ENCODE assay signal across 26 cellular contexts in the genomic region with DNA sequence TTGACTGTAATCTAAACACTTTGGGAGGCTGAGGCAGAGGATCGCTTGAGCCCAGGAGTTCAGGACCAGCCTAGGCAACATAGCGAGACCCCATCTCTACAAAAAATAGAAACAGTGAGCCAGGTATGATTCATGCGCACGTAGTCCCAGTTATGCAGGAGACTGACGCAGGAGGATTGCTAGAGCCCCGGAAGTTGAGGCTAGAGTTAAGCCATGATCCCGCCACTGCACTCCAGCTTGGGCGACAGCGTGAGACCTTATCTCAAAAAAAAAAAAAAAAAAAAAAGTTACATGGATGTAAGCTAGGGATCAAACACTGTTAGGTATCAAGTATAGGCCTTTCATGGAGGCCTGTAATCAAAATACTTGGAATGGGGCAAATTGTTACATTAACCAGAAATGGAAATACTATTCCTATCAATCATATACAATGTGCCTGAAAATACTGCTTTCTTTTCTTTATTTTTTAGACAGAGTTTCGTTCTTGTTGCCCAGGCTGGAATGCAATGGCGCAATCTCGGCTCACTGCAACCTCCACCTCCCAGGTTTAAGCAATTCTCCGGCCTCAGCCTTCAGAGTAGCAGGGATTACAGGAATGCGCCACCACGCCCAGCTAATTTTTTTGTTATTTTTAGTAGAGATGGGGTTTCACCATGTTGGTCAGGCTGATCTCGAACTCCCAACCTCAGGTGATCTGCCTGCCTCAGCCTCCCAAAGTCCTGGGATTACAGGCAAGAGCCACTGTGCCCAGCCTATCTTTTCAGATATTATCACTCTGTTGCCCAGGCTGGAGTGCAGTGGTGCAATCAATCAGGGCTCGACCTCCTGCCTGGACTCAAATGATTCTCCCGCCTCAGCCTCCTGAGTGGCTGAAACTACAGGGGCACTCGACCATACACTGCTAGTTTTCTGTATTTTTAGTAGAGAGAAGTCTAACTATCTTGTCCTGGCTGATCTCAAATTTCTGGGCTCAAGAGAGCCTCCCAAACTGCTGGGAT. TPM values are rescaled to one million over a fixed set of nuclear protein-coding genes. Genes with fewer than 3 reads are reported as not detected.
DNase-seq lines count a peak whose midpoint lies in the region; TF ChIP-seq lines count a peak whose summit lies in the region.
"Had no signal": no experiment of that assay in that cellular context is flagged by ENCODE, and none has a peak within 500 bp of the region (broad histone marks: within the 10 kb centered on the region; RNA-seq: fewer than 3 reads in every experiment).

No MANE protein-coding gene starts in this region.

- H3K4me3 Mint-ChIP-seq in H9 (no peak overlapping the region), neural progenitor cell (no peak overlapping the region)
- H3K4me3 Mint-ChIP-seq: activated CD8-positive, alpha-beta memory T cell treated with anti-CD3 and anti-CD28 coated beads, Interleukin-2, amount 10 ng/mL, durations not matched to agents 7 days and 5 days; activated naive CD8-positive, alpha-beta T cell treated with anti-CD3 and anti-CD28 coated beads, Interleukin-2, amount 50 U/mL, for 24 hours; activated T-helper 17 cell treated with anti-CD3 and anti-CD28 coated beads, Interleukin-2, amount 50 U/mL, for 72 hours had no signal

- no peak overlapping the region for H4K8ac ChIP-seq in H9 (replicated peaks; ENCODE audit: insufficient read length, low read depth, low read length)

- no CpG with 5 or more reads among the region's 19 CpGs for WGBS in H9 (ENCODE audit: extremely low coverage, insufficient read length, low lambda C conversion rate)

- H3K36me3 ChIP-seq in neural progenitor cell, result peaks cover 30% of the 10 kb centered on the region

- no peak overlapping the region for H4K5ac ChIP-seq in H9 (ENCODE audit: insufficient read length, low read depth, low read length)

- H2BK15ac ChIP-seq in H9 (ENCODE audit: low read depth, low read length), result no peak overlapping the region

- no peak for TF ChIP-seq CTCF in H9 (conservative IDR thresholded peaks at IDR 0.05)
- no peak for TF ChIP-seq CTCF in cardiac fibroblast (IDR thresholded peaks at IDR 0.05; ENCODE audit: low read depth, low read length)
- no peak for TF ChIP-seq CTCF in neural progenitor cell (IDR thresholded peaks at IDR 0.05)

- no peaks in the 10 kb centered on the region for H3K23me2 ChIP-seq in H9 (ENCODE audit: insufficient read length, low read depth, low read length, poor library complexity, severe bottlenecking)

- H3K4me1 ChIP-seq in H9 (ENCODE audit: insufficient read depth, low read length), result no peaks in the 10 kb centered on the region
- peaks cover 4% of the 10 kb centered on the region for H3K4me1 ChIP-seq in neural progenitor cell
- H3K4me1 ChIP-seq: body of pancreas, colonic mucosa, esophagus squamous epithelium, pancreas had no signal

- H3F3A ChIP-seq in neural progenitor cell (ENCODE audit: low read depth), result peaks cover 29% of the 10 kb centered on the region

- H3K27ac Mint-ChIP-seq in H9, result peak overlapping the region; percentile 72 to 78 (median 77); a peak in 5 of 7 replicates
- no peak overlapping the region for H3K27ac Mint-ChIP-seq in neural progenitor cell
- H3K27ac Mint-ChIP-seq: activated CD8-positive, alpha-beta memory T cell treated with anti-CD3 and anti-CD28 coated beads, Interleukin-2, amount 10 ng/mL, durations not matched to agents 7 days and 5 days; activated naive CD8-positive, alpha-beta T cell treated with anti-CD3 and anti-CD28 coated beads, Interleukin-2, amount 50 U/mL, for 24 hours; activated T-helper 17 cell treated with anti-CD3 and anti-CD28 coated beads, Interleukin-2, amount 50 U/mL, for 72 hours had no signal

- H3K4me1 Mint-ChIP-seq in H9, result peaks cover 16 to 22% of the 10 kb centered on the region in 2 experiments
- no peaks in the 10 kb centered on the region for H3K4me1 Mint-ChIP-seq in neural progenitor cell

- H2AFZ ChIP-seq in H9 (ENCODE audit: low read length) (no peak overlapping the region), neural progenitor cell (replicated peaks) (no peak overlapping the region)

- no peak overlapping the region for H3K9ac ChIP-seq in H9 (ENCODE audit: extremely low read depth, insufficient read length, low read length)
- no peak overlapping the region for H3K9ac ChIP-seq in neural progenitor cell
- H3K9ac ChIP-seq: BLaER1 had no signal

- no peaks in the 10 kb centered on the region for H4K20me1 ChIP-seq in H9 (ENCODE audit: control insufficient read depth, insufficient read depth, insufficient read length)
- peaks cover 99% of the 10 kb centered on the region for H4K20me1 ChIP-seq in neural progenitor cell (ENCODE audit: low read depth)

- H3K18ac ChIP-seq in H9 (ENCODE audit: insufficient read length, low read depth, low read length), result no peak overlapping the region

- H3T11ph ChIP-seq in H9 (ENCODE audit: low read length), result no peak overlapping the region

- no peak overlapping the region for H2BK20ac ChIP-seq in H9 (ENCODE audit: low read depth, low read length, poor library complexity, severe bottlenecking)

- H3K4me3 ChIP-seq in cardiac fibroblast (replicated peaks in 1 of 2; ENCODE audit: low read depth in 2 of 2, low read length in 2 of 2) (no peak overlapping the region), neural progenitor cell (no peak overlapping the region)
- H3K4me3 ChIP-seq: BLaER1, body of pancreas, colonic mucosa, esophagus squamous epithelium, gastroesophageal sphincter, pancreas, stomach, transverse colon had no signal

- H3K27ac ChIP-seq in H9 (ENCODE audit: insufficient read length, low read depth, low read length) (no peak overlapping the region), neural progenitor cell (peak overlapping the region; percentile 50)
- H3K27ac ChIP-seq: BLaER1, body of pancreas, colonic mucosa, esophagus squamous epithelium, gastroesophageal sphincter, pancreas, stomach, transverse colon had no signal

- no peak overlapping the region for H3K56ac ChIP-seq in H9 (ENCODE audit: insufficient read length, low read depth, low read length)

- DNase-seq in activated CD8-positive, alpha-beta memory T cell treated with anti-CD3 and anti-CD28 coated beads for 24 hours, result peak; percentile 47
- no peak for DNase-seq in activated CD8-positive, alpha-beta memory T cell treated with anti-CD3 and anti-CD28 coated beads, Interleukin-2, amount 50 U/mL, for 48 hours
- DNase-seq in H9, result no peak
- peak; percentile 13 to 19 for DNase-seq in cardiac fibroblast (ENCODE audit: low read depth in 2 of 2)
- no peak for DNase-seq in neural progenitor cell (ENCODE audit: low spot score)
- no peak for DNase-seq in iPS-NIHi7 (ENCODE audit: extremely low spot score)
- no peak for DNase-seq in stimulated activated CD4-positive, alpha-beta T cell treated with anti-CD3 and anti-CD28 coated beads, Interleukin-4, amount 100 ng/mL, for 24 hours
- DNase-seq in NOMO-1 (lab: John Stamatoyannopoulos, UW; ENCODE audit: unreplicated experiment in 2 of 2), result no peak
- DNase-seq: activated CD8-positive, alpha-beta memory T cell treated with anti-CD3 and anti-CD28 coated beads, Interleukin-2, amount 10 ng/mL, durations not matched to agents 7 days and 5 days; activated naive CD8-positive, alpha-beta T cell treated with anti-CD3 and anti-CD28 coated beads, Interleukin-2, amount 50 U/mL, for 24 hours; body of pancreas; colonic mucosa; DMS 273 treated with DMSO at 0.1 percent for 48 hours; esophagus squamous epithelium; H7; KBM-7; mammary epithelial cell; NCI-H1694; NCI-H526 treated with DMSO at 0.1 percent for 48 hours; right cardiac atrium; stomach; transverse colon had no signal

- H2BK120ac ChIP-seq in H9 (ENCODE audit: low read depth, low read length, poor library complexity, severe bottlenecking), result no peak overlapping the region

- peaks cover 48% of the 10 kb centered on the region; the same call in 1 of the 2 replicates for H3K79me2 ChIP-seq in H9 (ENCODE audit: insufficient read depth, low read length)
- peaks cover 100% of the 10 kb centered on the region for H3K79me2 ChIP-seq in neural progenitor cell (ENCODE audit: low read depth)

- H3K4me2 ChIP-seq in H9 (ENCODE audit: insufficient read depth, insufficient read length, low read length) (no peak overlapping the region), neural progenitor cell (no peak overlapping the region)
- H3K4me2 ChIP-seq: BLaER1 had no signal

- H2AK5ac ChIP-seq in H9 (ENCODE audit: insufficient read length, low read length), result no peak overlapping the region

- H3K36me3 Mint-ChIP-seq in H9 (ENCODE audit: insufficient read depth in 1 of 3, low read depth in 3 of 3) (peaks cover 45 to 89% (median 75%) of the 10 kb centered on the region in 3 experiments; a peak in 6 of 7 replicates), neural progenitor cell (peaks cover 37% of the 10 kb centered on the region)

- H3K23ac ChIP-seq in H9 (ENCODE audit: insufficient read length, low read depth, low read length), result no peak overlapping the region

- no peaks in the 10 kb centered on the region for H3K27me3 Mint-ChIP-seq in H9 (ENCODE audit: low read depth)
- H3K27me3 Mint-ChIP-seq in neural progenitor cell (ENCODE audit: insufficient read depth, low read depth), result no peaks in the 10 kb centered on the region
- H3K27me3 Mint-ChIP-seq: activated CD8-positive, alpha-beta memory T cell treated with anti-CD3 and anti-CD28 coated beads, Interleukin-2, amount 10 ng/mL, durations not matched to agents 7 days and 5 days; activated naive CD8-positive, alpha-beta T cell treated with anti-CD3 and anti-CD28 coated beads, Interleukin-2, amount 50 U/mL, for 24 hours; activated T-helper 17 cell treated with anti-CD3 and anti-CD28 coated beads, Interleukin-2, amount 50 U/mL, for 72 hours had no signal

- no peak overlapping the region for H4K91ac ChIP-seq in H9 (ENCODE audit: insufficient read length, low read depth, low read length)

- no peak overlapping the region for H2BK5ac ChIP-seq in H9 (ENCODE audit: insufficient read length, low read length)

- no peak overlapping the region for H3K4ac ChIP-seq in H9 (ENCODE audit: low read depth, low read length)

- no peak overlapping the region for H2BK12ac ChIP-seq in H9 (ENCODE audit: insufficient read length, low read depth, low read length)

- H3K27me3 ChIP-seq in H9 (ENCODE audit: insufficient read depth, low read length) (no peaks in the 10 kb centered on the region), neural progenitor cell (no peaks in the 10 kb centered on the region)
- H3K27me3 ChIP-seq: BLaER1, body of pancreas, colonic mucosa, esophagus squamous epithelium, gastroesophageal sphincter, pancreas, stomach, transverse colon had no signal

- no peak overlapping the region for H3K14ac ChIP-seq in H9 (ENCODE audit: insufficient read depth, low read length)

- no peaks in the 10 kb centered on the region for H3K9me3 Mint-ChIP-seq in H9
- H3K9me3 Mint-ChIP-seq in neural progenitor cell, result no peaks in the 10 kb centered on the region
- H3K9me3 Mint-ChIP-seq: activated naive CD8-positive, alpha-beta T cell treated with anti-CD3 and anti-CD28 coated beads, Interleukin-2, amount 50 U/mL, for 24 hours; activated T-helper 17 cell treated with anti-CD3 and anti-CD28 coated beads, Interleukin-2, amount 50 U/mL, for 72 hours had no signal

- no peaks in the 10 kb centered on the region for H3K9me3 ChIP-seq in H9 (ENCODE audit: control insufficient read depth, low read depth, low read length)
- no peaks in the 10 kb centered on the region for H3K9me3 ChIP-seq in neural progenitor cell (ENCODE audit: low read depth)
- H3K9me3 ChIP-seq: BLaER1, body of pancreas, colonic mucosa, esophagus squamous epithelium, gastroesophageal sphincter, pancreas, stomach, transverse colon had no signal

- no peaks in the 10 kb centered on the region for H3K79me1 ChIP-seq in H9 (ENCODE audit: insufficient read depth, low read depth, low read length, poor library complexity, severe bottlenecking)

RNA-seq across cellular contexts. Expression of gene XPO1, which starts 27.2 kb away (rescaled TPM):
- total RNA-seq in H9 (2021), result 318 and 320 TPM in 2 replicates
- total RNA-seq in neural progenitor cell (ENCODE audit: low replicate concordance), result 408 and 681 TPM in 2 replicates

RNA-seq across cellular contexts. Expression of gene USP34, which starts 40.1 kb away (rescaled TPM):
- total RNA-seq in H9 (2021) (84.3 and 93.9 TPM in 2 replicates), neural progenitor cell (ENCODE audit: low replicate concordance) (106 and 162 TPM in 2 replicates)

Comparison
In these comparisons a context has a peak if more than half of its experiments do, and no peak if none do; other contexts are left out.
1. DNase-seq: peak in activated CD8-positive, alpha-beta memory T cell treated with anti-CD3 and anti-CD28 coated beads for 24 hours (single experiment) and cardiac fibroblast (2 of 2); none in activated CD8-positive, alpha-beta memory T cell treated with anti-CD3 and anti-CD28 coated beads, Interleukin-2, amount 50 U/mL, for 48 hours (single experiment), H9 (single experiment), neural progenitor cell (single experiment), iPS-NIHi7 (single experiment), stimulated activated CD4-positive, alpha-beta T cell treated with anti-CD3 and anti-CD28 coated beads, Interleukin-4, amount 100 ng/mL, for 24 hours (single experiment) and NOMO-1 (0 of 2).